1 cellular context compared by ENCODE assay signal in the genomic region with DNA sequence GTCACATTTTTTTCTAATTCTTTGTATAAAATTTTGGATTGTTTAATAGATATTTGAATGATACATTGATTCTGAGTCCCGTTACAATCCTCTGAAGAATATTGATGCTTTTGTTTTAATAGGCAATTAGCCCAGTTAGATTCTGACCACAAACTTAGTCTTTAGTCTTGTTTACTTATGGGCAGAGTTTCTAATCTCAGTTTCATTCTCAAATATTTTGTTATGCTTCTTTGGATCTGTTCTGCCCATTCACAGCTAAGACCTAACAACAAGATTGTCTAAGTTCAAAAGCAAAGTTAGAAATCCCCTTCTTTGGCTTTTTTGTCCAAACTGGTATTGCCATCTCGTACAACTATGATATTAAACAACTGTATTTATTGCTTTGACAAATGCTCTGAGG.
TF ChIP-seq lines count a peak whose summit lies in the region.

No MANE protein-coding gene starts in this region.

TF ChIP-seq in GM23338, 12 proteins besides CTCF, POLR2A, EP300 and RAD21 (continued from another document):
- TF ChIP-seq, protein P1, sequence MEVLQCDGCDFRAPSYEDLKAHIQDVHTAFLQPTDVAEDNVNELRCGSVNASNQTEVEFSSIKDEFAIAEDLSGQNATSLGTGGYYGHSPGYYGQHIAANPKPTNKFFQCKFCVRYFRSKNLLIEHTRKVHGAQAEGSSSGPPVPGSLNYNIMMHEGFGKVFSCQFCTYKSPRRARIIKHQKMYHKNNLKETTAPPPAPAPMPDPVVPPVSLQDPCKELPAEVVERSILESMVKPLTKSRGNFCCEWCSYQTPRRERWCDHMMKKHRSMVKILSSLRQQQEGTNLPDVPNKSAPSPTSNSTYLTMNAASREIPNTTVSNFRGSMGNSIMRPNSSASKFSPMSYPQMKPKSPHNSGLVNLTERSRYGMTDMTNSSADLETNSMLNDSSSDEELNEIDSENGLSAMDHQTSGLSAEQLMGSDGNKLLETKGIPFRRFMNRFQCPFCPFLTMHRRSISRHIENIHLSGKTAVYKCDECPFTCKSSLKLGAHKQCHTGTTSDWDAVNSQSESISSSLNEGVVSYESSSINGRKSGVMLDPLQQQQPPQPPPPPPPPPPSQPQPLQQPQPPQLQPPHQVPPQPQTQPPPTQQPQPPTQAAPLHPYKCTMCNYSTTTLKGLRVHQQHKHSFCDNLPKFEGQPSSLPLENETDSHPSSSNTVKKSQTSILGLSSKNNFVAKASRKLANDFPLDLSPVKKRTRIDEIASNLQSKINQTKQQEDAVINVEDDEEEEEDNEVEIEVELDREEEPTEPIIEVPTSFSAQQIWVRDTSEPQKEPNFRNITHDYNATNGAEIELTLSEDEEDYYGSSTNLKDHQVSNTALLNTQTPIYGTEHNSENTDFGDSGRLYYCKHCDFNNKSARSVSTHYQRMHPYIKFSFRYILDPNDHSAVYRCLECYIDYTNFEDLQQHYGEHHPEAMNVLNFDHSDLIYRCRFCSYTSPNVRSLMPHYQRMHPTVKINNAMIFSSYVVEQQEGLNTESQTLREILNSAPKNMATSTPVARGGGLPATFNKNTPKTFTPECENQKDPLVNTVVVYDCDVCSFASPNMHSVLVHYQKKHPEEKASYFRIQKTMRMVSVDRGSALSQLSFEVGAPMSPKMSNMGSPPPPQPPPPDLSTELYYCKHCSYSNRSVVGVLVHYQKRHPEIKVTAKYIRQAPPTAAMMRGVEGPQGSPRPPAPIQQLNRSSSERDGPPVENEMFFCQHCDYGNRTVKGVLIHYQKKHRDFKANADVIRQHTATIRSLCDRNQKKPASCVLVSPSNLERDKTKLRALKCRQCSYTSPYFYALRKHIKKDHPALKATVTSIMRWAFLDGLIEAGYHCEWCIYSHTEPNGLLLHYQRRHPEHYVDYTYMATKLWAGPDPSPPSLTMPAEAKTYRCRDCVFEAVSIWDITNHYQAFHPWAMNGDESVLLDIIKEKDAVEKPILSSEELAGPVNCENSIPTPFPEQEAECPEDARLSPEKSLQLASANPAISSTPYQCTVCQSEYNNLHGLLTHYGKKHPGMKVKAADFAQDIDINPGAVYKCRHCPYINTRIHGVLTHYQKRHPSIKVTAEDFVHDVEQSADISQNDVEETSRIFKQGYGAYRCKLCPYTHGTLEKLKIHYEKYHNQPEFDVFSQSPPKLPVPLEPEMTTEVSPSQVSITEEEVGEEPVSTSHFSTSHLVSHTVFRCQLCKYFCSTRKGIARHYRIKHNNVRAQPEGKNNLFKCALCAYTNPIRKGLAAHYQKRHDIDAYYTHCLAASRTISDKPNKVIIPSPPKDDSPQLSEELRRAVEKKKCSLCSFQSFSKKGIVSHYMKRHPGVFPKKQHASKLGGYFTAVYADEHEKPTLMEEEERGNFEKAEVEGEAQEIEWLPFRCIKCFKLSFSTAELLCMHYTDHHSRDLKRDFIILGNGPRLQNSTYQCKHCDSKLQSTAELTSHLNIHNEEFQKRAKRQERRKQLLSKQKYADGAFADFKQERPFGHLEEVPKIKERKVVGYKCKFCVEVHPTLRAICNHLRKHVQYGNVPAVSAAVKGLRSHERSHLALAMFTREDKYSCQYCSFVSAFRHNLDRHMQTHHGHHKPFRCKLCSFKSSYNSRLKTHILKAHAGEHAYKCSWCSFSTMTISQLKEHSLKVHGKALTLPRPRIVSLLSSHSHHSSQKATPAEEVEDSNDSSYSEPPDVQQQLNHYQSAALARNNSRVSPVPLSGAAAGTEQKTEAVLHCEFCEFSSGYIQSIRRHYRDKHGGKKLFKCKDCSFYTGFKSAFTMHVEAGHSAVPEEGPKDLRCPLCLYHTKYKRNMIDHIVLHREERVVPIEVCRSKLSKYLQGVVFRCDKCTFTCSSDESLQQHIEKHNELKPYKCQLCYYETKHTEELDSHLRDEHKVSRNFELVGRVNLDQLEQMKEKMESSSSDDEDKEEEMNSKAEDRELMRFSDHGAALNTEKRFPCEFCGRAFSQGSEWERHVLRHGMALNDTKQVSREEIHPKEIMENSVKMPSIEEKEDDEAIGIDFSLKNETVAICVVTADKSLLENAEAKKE (CRISPR knock-in tag; IDR thresholded peaks at IDR 0.05), result no peak
- no peak for TF ChIP-seq EZH2 (IDR thresholded peaks at IDR 0.05; ENCODE audit: low read depth, unreplicated experiment)
- no peak for TF ChIP-seq POLR2AphosphoS5 (IDR thresholded peaks at IDR 0.05; ENCODE audit: low read depth)
- no peak for TF ChIP-seq JUNB (IDR thresholded peaks at IDR 0.05; ENCODE audit: unreplicated experiment)
- TF ChIP-seq, protein P2, sequence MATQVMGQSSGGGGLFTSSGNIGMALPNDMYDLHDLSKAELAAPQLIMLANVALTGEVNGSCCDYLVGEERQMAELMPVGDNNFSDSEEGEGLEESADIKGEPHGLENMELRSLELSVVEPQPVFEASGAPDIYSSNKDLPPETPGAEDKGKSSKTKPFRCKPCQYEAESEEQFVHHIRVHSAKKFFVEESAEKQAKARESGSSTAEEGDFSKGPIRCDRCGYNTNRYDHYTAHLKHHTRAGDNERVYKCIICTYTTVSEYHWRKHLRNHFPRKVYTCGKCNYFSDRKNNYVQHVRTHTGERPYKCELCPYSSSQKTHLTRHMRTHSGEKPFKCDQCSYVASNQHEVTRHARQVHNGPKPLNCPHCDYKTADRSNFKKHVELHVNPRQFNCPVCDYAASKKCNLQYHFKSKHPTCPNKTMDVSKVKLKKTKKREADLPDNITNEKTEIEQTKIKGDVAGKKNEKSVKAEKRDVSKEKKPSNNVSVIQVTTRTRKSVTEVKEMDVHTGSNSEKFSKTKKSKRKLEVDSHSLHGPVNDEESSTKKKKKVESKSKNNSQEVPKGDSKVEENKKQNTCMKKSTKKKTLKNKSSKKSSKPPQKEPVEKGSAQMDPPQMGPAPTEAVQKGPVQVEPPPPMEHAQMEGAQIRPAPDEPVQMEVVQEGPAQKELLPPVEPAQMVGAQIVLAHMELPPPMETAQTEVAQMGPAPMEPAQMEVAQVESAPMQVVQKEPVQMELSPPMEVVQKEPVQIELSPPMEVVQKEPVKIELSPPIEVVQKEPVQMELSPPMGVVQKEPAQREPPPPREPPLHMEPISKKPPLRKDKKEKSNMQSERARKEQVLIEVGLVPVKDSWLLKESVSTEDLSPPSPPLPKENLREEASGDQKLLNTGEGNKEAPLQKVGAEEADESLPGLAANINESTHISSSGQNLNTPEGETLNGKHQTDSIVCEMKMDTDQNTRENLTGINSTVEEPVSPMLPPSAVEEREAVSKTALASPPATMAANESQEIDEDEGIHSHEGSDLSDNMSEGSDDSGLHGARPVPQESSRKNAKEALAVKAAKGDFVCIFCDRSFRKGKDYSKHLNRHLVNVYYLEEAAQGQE (IDR thresholded peaks at IDR 0.05; ENCODE audit: unreplicated experiment), result no peak
- TF ChIP-seq, protein P3, sequence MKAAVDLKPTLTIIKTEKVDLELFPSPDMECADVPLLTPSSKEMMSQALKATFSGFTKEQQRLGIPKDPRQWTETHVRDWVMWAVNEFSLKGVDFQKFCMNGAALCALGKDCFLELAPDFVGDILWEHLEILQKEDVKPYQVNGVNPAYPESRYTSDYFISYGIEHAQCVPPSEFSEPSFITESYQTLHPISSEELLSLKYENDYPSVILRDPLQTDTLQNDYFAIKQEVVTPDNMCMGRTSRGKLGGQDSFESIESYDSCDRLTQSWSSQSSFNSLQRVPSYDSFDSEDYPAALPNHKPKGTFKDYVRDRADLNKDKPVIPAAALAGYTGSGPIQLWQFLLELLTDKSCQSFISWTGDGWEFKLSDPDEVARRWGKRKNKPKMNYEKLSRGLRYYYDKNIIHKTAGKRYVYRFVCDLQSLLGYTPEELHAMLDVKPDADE (IDR thresholded peaks at IDR 0.05), result no peak
- TF ChIP-seq ZNF331 (CRISPR knock-in tag; IDR thresholded peaks at IDR 0.05; ENCODE audit: low read depth), result no peak
- TF ChIP-seq NANOG (IDR thresholded peaks at IDR 0.05; ENCODE audit: borderline replicate concordance), result no peak
- TF ChIP-seq CREB1 (CRISPR knock-in tag; IDR thresholded peaks at IDR 0.05; ENCODE audit: low read depth), result no peak
